In genomic region chr4:119977546-119977945, GRCh38 we compare ENCODE assay signal across 21 cellular contexts.
DNase-seq lines count a peak whose midpoint lies in the region; ATAC-seq and TF ChIP-seq lines count a peak whose summit lies in the region.
"Had no signal": no experiment of that assay in that cellular context is flagged by ENCODE, and none has a peak within 500 bp of the region (broad histone marks: within the 10 kb centered on the region; RNA-seq: fewer than 3 reads in every experiment).

No MANE protein-coding gene starts in this region.

- POLR2A ChIA-PET in WTC11 (lab: Charles Lee) = no interaction called here

- in situ Hi-C loops in transverse colon (cut with MboI; ENCODE audit: low pct_ligation_motif_present in 1 of 4, low pct_unique_long_range_greater_than_20kb in 1 of 4, low sequenced_read_pairs in 3 of 4) = no loop called here

- ATAC-seq in WTC11 = peak; percentile 46
- ATAC-seq in gastroesophageal sphincter = no peak
- ATAC-seq: HCT116 had no signal

- intact Hi-C loops in transverse colon (cut with DNase I; ENCODE audit: low total_unique reads) (loop anchor here (10.0 kb wide), 1 partner anchor 313 kb away; no protein-coding TSS in a partner anchor), posterior vena cava (cut with DNase I) (no loop called here)

- DNase-seq in WTC11 (ENCODE audit: low spot score) (no peak), nephron progenitor cell (no peak), transverse colon (no peak), OCI-M1 (lab: John Stamatoyannopoulos, UW) (no peak), posterior vena cava (ENCODE audit: low spot score) (no peak), GOT3 (lab: John Stamatoyannopoulos, UW) (no peak)
- DNase-seq: C1 segment of cervical spinal cord; CD8-positive, alpha-beta memory T cell; DMS79 treated with DMSO at 0.1 percent for 48 hours; Kasumi-1; MG63; NCI-H1092; NCI-H146; NCI-H2081; NCI-H2171 treated with DMSO at 0.1 percent for 48 hours; NCI-H446; NCI-H748 treated with DMSO at 0.1 percent for 48 hours; SHP77 had no signal

- H3K9me3 Mint-ChIP-seq in WTC11 (peaks cover 10% of the 10 kb centered on the region; the same call in 1 of the 2 replicates), nephron progenitor cell (no peaks in the 10 kb centered on the region)

- TF ChIP-seq CTCF in WTC11 (IDR thresholded peaks at IDR 0.05) = no peak
- no peak for TF ChIP-seq CTCF in gastroesophageal sphincter (IDR thresholded peaks at IDR 0.05)
- no peak for TF ChIP-seq CTCF in nephron progenitor cell (IDR thresholded peaks at IDR 0.05)
- no peak for TF ChIP-seq CTCF in transverse colon (IDR thresholded peaks at IDR 0.05)

- CTCF ChIA-PET in WTC11 (lab: Charles Lee) = no interaction called here

- TF ChIP-seq POLR2A in gastroesophageal sphincter (IDR thresholded peaks at IDR 0.05) (no peak), transverse colon (IDR thresholded peaks at IDR 0.05) (no peak)

- H3K27ac Mint-ChIP-seq in WTC11 (peak overlapping the region; percentile 46; the same call in 1 of the 2 replicates), nephron progenitor cell (peak overlapping the region; percentile 94)
- H3K27ac Mint-ChIP-seq: CD8-positive, alpha-beta memory T cell had no signal

- H3K36me3 ChIP-seq in gastroesophageal sphincter = no peaks in the 10 kb centered on the region
- no peaks in the 10 kb centered on the region for H3K36me3 ChIP-seq in transverse colon
- H3K36me3 ChIP-seq: MG63 had no signal

- H3K27me3 Mint-ChIP-seq in WTC11 (ENCODE audit: low read depth) (no peaks in the 10 kb centered on the region), nephron progenitor cell (ENCODE audit: low read depth, poor library complexity) (no peaks in the 10 kb centered on the region)

- H3K4me3 ChIP-seq in gastroesophageal sphincter (no peak overlapping the region), transverse colon (no peak overlapping the region)
- H3K4me3 ChIP-seq: MG63, SK-N-MC had no signal

- H3K4me3 Mint-ChIP-seq in WTC11 (no peak overlapping the region), nephron progenitor cell (no peak overlapping the region)
- H3K4me3 Mint-ChIP-seq: CD8-positive, alpha-beta memory T cell had no signal

- H3K27me3 ChIP-seq in gastroesophageal sphincter (no peaks in the 10 kb centered on the region), transverse colon (no peaks in the 10 kb centered on the region)
- H3K27me3 ChIP-seq: MG63 had no signal

- H3K27ac ChIP-seq in gastroesophageal sphincter = peak overlapping the region; percentile 47 to 68 (median 61)
- H3K27ac ChIP-seq in transverse colon = peak overlapping the region in 3 of 4 donors; percentile 35 to 71 (median 54)
- H3K27ac ChIP-seq: SK-N-MC had no signal

- WGBS in gastroesophageal sphincter (ENCODE audit: low coverage in 1 of 2), 2 donors = 30 to 55% methylated on average over 3 to 4 of the region's 4 CpGs
- 62 to 71% methylated on average over 4 of the region's 4 CpGs for WGBS in transverse colon (ENCODE audit: low coverage in 1 of 2), 2 donors

- TF ChIP-seq EP300 in gastroesophageal sphincter (IDR thresholded peaks at IDR 0.05) (no peak), transverse colon (IDR thresholded peaks at IDR 0.05; ENCODE audit: low read depth) (no peak)

- H3K36me3 Mint-ChIP-seq in WTC11 (no peaks in the 10 kb centered on the region), nephron progenitor cell (ENCODE audit: low read depth) (no peaks in the 10 kb centered on the region)
- H3K36me3 Mint-ChIP-seq: CD8-positive, alpha-beta memory T cell had no signal

- H3K4me1 Mint-ChIP-seq in WTC11 (peaks cover 25% of the 10 kb centered on the region), nephron progenitor cell (peaks cover 30% of the 10 kb centered on the region)
- H3K4me1 Mint-ChIP-seq: CD8-positive, alpha-beta memory T cell had no signal

- H3K4me1 ChIP-seq in gastroesophageal sphincter (peaks cover 0 to 22% (median 7%) of the 10 kb centered on the region in 3 donors), transverse colon (peaks cover 0 to 11% (median 6%) of the 10 kb centered on the region in 4 donors)

- no peaks in the 10 kb centered on the region for H3K9me3 ChIP-seq in gastroesophageal sphincter
- H3K9me3 ChIP-seq in transverse colon = no peaks in the 10 kb centered on the region
- H3K9me3 ChIP-seq: MG63 had no signal

TF ChIP-seq in WTC11, 78 proteins besides CTCF, POLR2A, EP300 and RAD21 (continues in another document):
- TF ChIP-seq, protein P1, sequence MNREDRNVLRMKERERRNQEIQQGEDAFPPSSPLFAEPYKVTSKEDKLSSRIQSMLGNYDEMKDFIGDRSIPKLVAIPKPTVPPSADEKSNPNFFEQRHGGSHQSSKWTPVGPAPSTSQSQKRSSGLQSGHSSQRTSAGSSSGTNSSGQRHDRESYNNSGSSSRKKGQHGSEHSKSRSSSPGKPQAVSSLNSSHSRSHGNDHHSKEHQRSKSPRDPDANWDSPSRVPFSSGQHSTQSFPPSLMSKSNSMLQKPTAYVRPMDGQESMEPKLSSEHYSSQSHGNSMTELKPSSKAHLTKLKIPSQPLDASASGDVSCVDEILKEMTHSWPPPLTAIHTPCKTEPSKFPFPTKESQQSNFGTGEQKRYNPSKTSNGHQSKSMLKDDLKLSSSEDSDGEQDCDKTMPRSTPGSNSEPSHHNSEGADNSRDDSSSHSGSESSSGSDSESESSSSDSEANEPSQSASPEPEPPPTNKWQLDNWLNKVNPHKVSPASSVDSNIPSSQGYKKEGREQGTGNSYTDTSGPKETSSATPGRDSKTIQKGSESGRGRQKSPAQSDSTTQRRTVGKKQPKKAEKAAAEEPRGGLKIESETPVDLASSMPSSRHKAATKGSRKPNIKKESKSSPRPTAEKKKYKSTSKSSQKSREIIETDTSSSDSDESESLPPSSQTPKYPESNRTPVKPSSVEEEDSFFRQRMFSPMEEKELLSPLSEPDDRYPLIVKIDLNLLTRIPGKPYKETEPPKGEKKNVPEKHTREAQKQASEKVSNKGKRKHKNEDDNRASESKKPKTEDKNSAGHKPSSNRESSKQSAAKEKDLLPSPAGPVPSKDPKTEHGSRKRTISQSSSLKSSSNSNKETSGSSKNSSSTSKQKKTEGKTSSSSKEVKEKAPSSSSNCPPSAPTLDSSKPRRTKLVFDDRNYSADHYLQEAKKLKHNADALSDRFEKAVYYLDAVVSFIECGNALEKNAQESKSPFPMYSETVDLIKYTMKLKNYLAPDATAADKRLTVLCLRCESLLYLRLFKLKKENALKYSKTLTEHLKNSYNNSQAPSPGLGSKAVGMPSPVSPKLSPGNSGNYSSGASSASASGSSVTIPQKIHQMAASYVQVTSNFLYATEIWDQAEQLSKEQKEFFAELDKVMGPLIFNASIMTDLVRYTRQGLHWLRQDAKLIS (CRISPR knock-in tag; IDR thresholded peaks at IDR 0.05; ENCODE audit: borderline replicate concordance) = no peak
- TF ChIP-seq USF2 (CRISPR knock-in tag; IDR thresholded peaks at IDR 0.05) (no peak), ZMAT4 (CRISPR knock-in tag; IDR thresholded peaks at IDR 0.05) (no peak), KAT7 (CRISPR knock-in tag; IDR thresholded peaks at IDR 0.05; ENCODE audit: borderline replicate concordance) (no peak), ZNF423 (CRISPR knock-in tag; IDR thresholded peaks at IDR 0.05) (no peak), TP53 (CRISPR knock-in tag; IDR thresholded peaks at IDR 0.05) (no peak), CBFB (CRISPR knock-in tag; IDR thresholded peaks at IDR 0.05; ENCODE audit: low read depth) (no peak), ZNF263 (CRISPR knock-in tag; IDR thresholded peaks at IDR 0.05; ENCODE audit: low read depth) (no peak), E2F4 (CRISPR knock-in tag; IDR thresholded peaks at IDR 0.05; ENCODE audit: borderline replicate concordance, low read depth) (no peak), FOXK1 (CRISPR knock-in tag; IDR thresholded peaks at IDR 0.05) (no peak)
- TF ChIP-seq, protein P2, sequence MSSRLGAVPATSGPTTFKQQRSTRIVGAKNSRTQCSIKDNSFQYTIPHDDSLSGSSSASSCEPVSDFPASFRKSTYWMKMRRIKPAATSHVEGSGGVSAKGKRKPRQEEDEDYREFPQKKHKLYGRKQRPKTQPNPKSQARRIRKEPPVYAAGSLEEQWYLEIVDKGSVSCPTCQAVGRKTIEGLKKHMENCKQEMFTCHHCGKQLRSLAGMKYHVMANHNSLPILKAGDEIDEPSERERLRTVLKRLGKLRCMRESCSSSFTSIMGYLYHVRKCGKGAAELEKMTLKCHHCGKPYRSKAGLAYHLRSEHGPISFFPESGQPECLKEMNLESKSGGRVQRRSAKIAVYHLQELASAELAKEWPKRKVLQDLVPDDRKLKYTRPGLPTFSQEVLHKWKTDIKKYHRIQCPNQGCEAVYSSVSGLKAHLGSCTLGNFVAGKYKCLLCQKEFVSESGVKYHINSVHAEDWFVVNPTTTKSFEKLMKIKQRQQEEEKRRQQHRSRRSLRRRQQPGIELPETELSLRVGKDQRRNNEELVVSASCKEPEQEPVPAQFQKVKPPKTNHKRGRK (CRISPR knock-in tag; IDR thresholded peaks at IDR 0.05; ENCODE audit: borderline replicate concordance) = no peak
